ENCODE assay signal across 16 cellular contexts in genomic region chr5:34411470-34412346, GRCh38.
DNase-seq lines count a peak whose midpoint lies in the region; ATAC-seq and TF ChIP-seq lines count a peak whose summit lies in the region.
"Had no signal": no experiment of that assay in that cellular context is flagged by ENCODE, and none has a peak within 500 bp of the region (broad histone marks: within the 10 kb centered on the region; RNA-seq: fewer than 3 reads in every experiment).

No MANE protein-coding gene starts in this region.

- DNase-seq in GM03348 (ENCODE audit: low spot score) (peak; percentile 27), NCI-H2171 treated with DMSO at 0.1 percent for 48 hours (lab: John Stamatoyannopoulos, UW) (peak; percentile 35), fibroblast of mammary gland (ENCODE audit: low read depth) (peak; percentile 77), sciatic nerve (ENCODE audit: low spot score) (peak; percentile 67), NCI-H1105 treated with DMSO at 0.1 percent for 48 hours (lab: John Stamatoyannopoulos, UW) (no peak)
- DNase-seq in activated effector memory CD4-positive, alpha-beta T cell treated with Interleukin-2 at 50 U/mL for 16 hours = no peak
- DNase-seq: activated naive CD8-positive, alpha-beta T cell treated with anti-CD3 and anti-CD28 coated beads, Interleukin-2, amount 10 ng/mL, durations not matched to agents 7 days and 5 days; colonic mucosa; lower lobe of right lung; NCI-H1694; occipital lobe; stimulated activated CD4-positive, alpha-beta T cell treated with anti-CD3 and anti-CD28 coated beads, Interleukin-1b, Interleukin-23, amount 100 ng/mL, for 48 hours; stimulated activated naive CD8-positive, alpha-beta T cell treated with anti-CD3 and anti-CD28 coated beads, Interleukin-15, amount 100 ng/mL, for 72 hours; T-helper 9 cell had no signal

- ATAC-seq in sciatic nerve (peak; percentile 93), GM19351 (IDR thresholded peaks at IDR 0.05; ENCODE audit: unreplicated experiment) (no peak)
- ATAC-seq: Panc1; stimulated activated naive CD8-positive, alpha-beta T cell treated with anti-CD3 and anti-CD28 coated beads, Interleukin-15, amount 100 ng/mL, for 72 hours had no signal

- no peak for TF ChIP-seq CTCF in fibroblast of mammary gland (conservative IDR thresholded peaks at IDR 0.05; ENCODE audit: control insufficient read depth, insufficient read depth, low read depth, low read length)

- intact Hi-C loops in sciatic nerve (cut with DNase I) = no loop called here

- no peak overlapping the region for H3K4me3 ChIP-seq in fibroblast of mammary gland (ENCODE audit: control insufficient read depth, low read depth, low read length)
- H3K4me3 ChIP-seq: colonic mucosa, lower lobe of right lung had no signal

Comparison
In these comparisons a context has a peak if more than half of its experiments do, and no peak if none do; other contexts are left out.
1. DNase-seq: peak in GM03348 (single experiment), NCI-H2171 treated with DMSO at 0.1 percent for 48 hours (single experiment), fibroblast of mammary gland (single experiment) and sciatic nerve (single experiment); none in NCI-H1105 treated with DMSO at 0.1 percent for 48 hours (single experiment) and activated effector memory CD4-positive, alpha-beta T cell treated with Interleukin-2 at 50 U/mL for 16 hours (single experiment).